Comparison of ENCODE assay signal across 9 cellular contexts in genomic region chr2:240820607-240821428, GRCh38. TPM values are rescaled to one million over a fixed set of nuclear protein-coding genes. Genes with fewer than 3 reads are reported as not detected.
DNase-seq lines count a peak whose midpoint lies in the region; ATAC-seq and TF ChIP-seq lines count a peak whose summit lies in the region.
"Had no signal": no experiment of that assay in that cellular context is flagged by ENCODE, and none has a peak within 500 bp of the region (broad histone marks: within the 10 kb centered on the region; RNA-seq: fewer than 3 reads in every experiment).

No MANE protein-coding gene starts in this region.

- H3K27me3 ChIP-seq in BLaER1 treated with 17β-estradiol and CSF1 and Interleukin-3, amounts not matched to agents 10 nM and 100 nM: peaks cover 71 to 95% (median 88%) of the 10 kb centered on the region in 11 experiments
- H3K27me3 ChIP-seq in right lobe of liver: peaks cover 0 to 5% of the 10 kb centered on the region in 2 donors

- peaks cover 17 to 24% (median 19%) of the 10 kb centered on the region in 11 experiments for H3K9me3 ChIP-seq in BLaER1 treated with 17β-estradiol and CSF1 and Interleukin-3, amounts not matched to agents 10 nM and 100 nM (replicated peaks in 1 of 11)
- H3K9me3 ChIP-seq in right lobe of liver: no peaks in the 10 kb centered on the region

- peaks cover 56% of the 10 kb centered on the region for H3K27me3 Mint-ChIP-seq in activated naive CD4-positive, alpha-beta T cell treated with anti-CD3 and anti-CD28 coated beads for 36 hours (ENCODE audit: low read depth)

- H3K4me3 Mint-ChIP-seq in activated naive CD4-positive, alpha-beta T cell treated with anti-CD3 and anti-CD28 coated beads for 36 hours: peak overlapping the region; percentile 69

- CTCF ChIA-PET in activated naive CD4-positive, alpha-beta T cell treated with anti-CD3 and anti-CD28 coated beads for 36 hours (lab: Charles Lee): interaction anchor here (2.9 kb wide), 1 partner anchor 19 kb away, joined by 9 read pairs; no protein-coding TSS in a partner anchor

- no peak overlapping the region for H3K27ac Mint-ChIP-seq in activated naive CD4-positive, alpha-beta T cell treated with anti-CD3 and anti-CD28 coated beads for 36 hours

- 8% methylated on average over 21 of the region's 64 CpGs for WGBS in right lobe of liver (ENCODE audit: insufficient coverage, low coverage, low lambda C conversion rate, missing lambda C conversion rate)

- ATAC-seq in right lobe of liver: peak in 3 of 4 donors; percentile 16 to 49 (median 31)
- ATAC-seq in HG03460 (IDR thresholded peaks at IDR 0.05; ENCODE audit: unreplicated experiment): no peak
- no peak for ATAC-seq in GM21528 (IDR thresholded peaks at IDR 0.05; ENCODE audit: low FRiP score, unreplicated experiment)

- peaks cover 9% of the 10 kb centered on the region for H3K4me1 Mint-ChIP-seq in activated naive CD4-positive, alpha-beta T cell treated with anti-CD3 and anti-CD28 coated beads for 36 hours (ENCODE audit: low read depth)

- H3K4me3 ChIP-seq in BLaER1 treated with 17β-estradiol and CSF1 and Interleukin-3, amounts not matched to agents 10 nM and 100 nM: peak overlapping the region; percentile 7 to 59 (median 40); a peak in 17 of 20 replicates
- H3K4me3 ChIP-seq in right lobe of liver: no peak overlapping the region

- TF ChIP-seq POLR2A in right lobe of liver (IDR thresholded peaks at IDR 0.05): no peak

- intact Hi-C loops in activated naive CD4-positive, alpha-beta T cell treated with anti-CD3 and anti-CD28 coated beads for 36 hours (cut with micrococcal nuclease): loop anchor here (1.0 kb wide), 1 partner anchor 11 kb away; no protein-coding TSS in a partner anchor
- intact Hi-C loops in right lobe of liver (cut with DNase I): loop anchor here in 1 of 2 donors (10.0 kb wide), 1 partner anchor 316 kb away; no protein-coding TSS in a partner anchor

- DNase-seq in NCI-H146 treated with DMSO at 0.1 percent for 48 hours (lab: John Stamatoyannopoulos, UW; ENCODE audit: unreplicated experiment): peak; percentile 39
- DNase-seq in activated naive CD4-positive, alpha-beta T cell treated with anti-CD3 and anti-CD28 coated beads for 36 hours: no peak
- no peak for DNase-seq in right lobe of liver
- DNase-seq in GDM1 (lab: John Stamatoyannopoulos, UW): no peak
- no peak for DNase-seq in germinal center (ENCODE audit: low spot score)

- peak overlapping the region in 1 of 11 experiments; percentile 39; a peak in 2 of 22 replicates for H3K9ac ChIP-seq in BLaER1 treated with 17β-estradiol and CSF1 and Interleukin-3, amounts not matched to agents 10 nM and 100 nM

- H4K20me1 ChIP-seq in BLaER1 treated with 17β-estradiol and CSF1 and Interleukin-3, amounts not matched to agents 10 nM and 100 nM: peaks cover 0 to 33% (median 14%) of the 10 kb centered on the region in 11 experiments; a peak in 14 of 22 replicates

- TF ChIP-seq CTCF in right lobe of liver (IDR thresholded peaks at IDR 0.05): no peak

- peaks cover 0 to 6% (median 0%) of the 10 kb centered on the region in 11 experiments; a peak in 1 of 22 replicates for H3K36me3 ChIP-seq in BLaER1 treated with 17β-estradiol and CSF1 and Interleukin-3, amounts not matched to agents 10 nM and 100 nM
- no peaks in the 10 kb centered on the region for H3K36me3 ChIP-seq in right lobe of liver

- H3K36me3 Mint-ChIP-seq in activated naive CD4-positive, alpha-beta T cell treated with anti-CD3 and anti-CD28 coated beads for 36 hours (ENCODE audit: low read depth): no peaks in the 10 kb centered on the region

- H3K4me1 ChIP-seq in BLaER1 treated with 17β-estradiol and CSF1 and Interleukin-3, amounts not matched to agents 10 nM and 100 nM: peaks cover 4 to 20% (median 14%) of the 10 kb centered on the region in 10 experiments; a peak in 17 of 20 replicates
- H3K4me1 ChIP-seq in right lobe of liver: no peaks in the 10 kb centered on the region

- peak overlapping the region; percentile 52 to 81 (median 74) for H3K4me2 ChIP-seq in BLaER1 treated with 17β-estradiol and CSF1 and Interleukin-3, amounts not matched to agents 10 nM and 100 nM

- H3K9me3 Mint-ChIP-seq in activated naive CD4-positive, alpha-beta T cell treated with anti-CD3 and anti-CD28 coated beads for 36 hours: peaks cover 2% of the 10 kb centered on the region

- no peak overlapping the region for H3K27ac ChIP-seq in BLaER1 treated with 17β-estradiol and CSF1 and Interleukin-3, amounts not matched to agents 10 nM and 100 nM
- H3K27ac ChIP-seq in right lobe of liver: no peak overlapping the region

RNA-seq across cellular contexts. Expression of gene KIF1A, which starts 0.8 kb away (rescaled TPM):
- total RNA-seq in activated naive CD4-positive, alpha-beta T cell treated with anti-CD3 and anti-CD28 coated beads for 36 hours: 1 to 10 TPM; 8.4 TPM
- total RNA-seq in right lobe of liver: under 1 TPM; 0.31 to 0.87 (median 0.56) TPM

RNA-seq across cellular contexts. Expression of gene AGXT, which starts 47.8 kb away (rescaled TPM):
- total RNA-seq in activated naive CD4-positive, alpha-beta T cell treated with anti-CD3 and anti-CD28 coated beads for 36 hours: not detected
- total RNA-seq in right lobe of liver: 1,000 to 10,000 TPM in 4 of 6 experiments, 100 to 1,000 TPM in 2; 744 to 1,833 (median 1,254) TPM
- total RNA-seq: myocyte had no signal

Comparison
In these comparisons a context has a peak if more than half of its experiments do, and no peak if none do; other contexts are left out.
1. H3K4me3 ChIP-seq: peak in BLaER1 treated with 17β-estradiol and CSF1 and Interleukin-3, amounts not matched to agents 10 nM and 100 nM (10 of 10); none in right lobe of liver (0 of 3).
2. ATAC-seq: peak in right lobe of liver (3 of 4); none in HG03460 (single experiment) and GM21528 (single experiment).
3. RNA of gene KIF1A, which starts 0.8 kb away (total RNA-seq): 8.4 TPM in activated naive CD4-positive, alpha-beta T cell treated with anti-CD3 and anti-CD28 coated beads for 36 hours; 0.31 to 0.87 TPM in right lobe of liver; every median in the first group is over 4 times any median in the second.
4. RNA of gene AGXT, which starts 47.8 kb away (total RNA-seq): 744 to 1,833 TPM in right lobe of liver; not detected in activated naive CD4-positive, alpha-beta T cell treated with anti-CD3 and anti-CD28 coated beads for 36 hours; every median in the first group is over 100 times any median in the second.